1 cellular context compared by ENCODE assay signal in genomic region chr19:5908773-5909442, GRCh38.
TF ChIP-seq lines count a peak whose summit lies in the region.

No MANE protein-coding gene starts in this region.

TF ChIP-seq in HepG2, 621 proteins besides CTCF, POLR2A, EP300 and RAD21 (continued from another document and continues in another):
- peak; percentile 67; the same call in 1 of the 2 replicates for TF ChIP-seq MTA1 (CRISPR knock-in tag; IDR thresholded peaks at IDR 0.05; ENCODE audit: borderline replicate concordance)
- TF ChIP-seq ZNF296 (CRISPR knock-in tag; conservative IDR thresholded peaks at IDR 0.05) = no peak
- TF ChIP-seq KIAA2018 (CRISPR knock-in tag; IDR thresholded peaks at IDR 0.05; ENCODE audit: borderline replicate concordance) = no peak
- TF ChIP-seq RBFOX2 (IDR thresholded peaks at IDR 0.05; ENCODE audit: low read depth, low read length) = peak; percentile 86
- no peak for TF ChIP-seq MAFF (IDR thresholded peaks at IDR 0.05; ENCODE audit: low read depth, low read length)
- no peak for TF ChIP-seq PHF20 (CRISPR knock-in tag; IDR thresholded peaks at IDR 0.05)
- no peak for TF ChIP-seq ZNF225 (CRISPR knock-in tag; IDR thresholded peaks at IDR 0.05)
- no peak for TF ChIP-seq ZHX2 (IDR thresholded peaks at IDR 0.05; ENCODE audit: low read depth)
- no peak for TF ChIP-seq ZHX2 (CRISPR knock-in tag; IDR thresholded peaks at IDR 0.05; ENCODE audit: borderline replicate concordance)
- TF ChIP-seq KLF16 (CRISPR knock-in tag; IDR thresholded peaks at IDR 0.05) = no peak
- peak; percentile 43; the same call in 1 of the 2 replicates for TF ChIP-seq ARNTL (CRISPR knock-in tag; IDR thresholded peaks at IDR 0.05)
- no peak for TF ChIP-seq ZNF75D (CRISPR knock-in tag; IDR thresholded peaks at IDR 0.05; ENCODE audit: borderline replicate concordance)
- no peak for TF ChIP-seq CEBPZ (IDR thresholded peaks at IDR 0.05; ENCODE audit: low read length)
- peak; percentile 10; the same call in 1 of the 2 replicates for TF ChIP-seq FOXP4 (CRISPR knock-in tag; IDR thresholded peaks at IDR 0.05)
- TF ChIP-seq GPN1 (CRISPR knock-in tag; IDR thresholded peaks at IDR 0.05; ENCODE audit: borderline replicate concordance) = no peak
- TF ChIP-seq SIX1 (CRISPR knock-in tag; IDR thresholded peaks at IDR 0.05; ENCODE audit: borderline replicate concordance) = no peak
- TF ChIP-seq KLF15 (CRISPR knock-in tag; IDR thresholded peaks at IDR 0.05; ENCODE audit: borderline replicate concordance) = no peak
- TF ChIP-seq MAFK (conservative IDR thresholded peaks at IDR 0.05 in 1 of 2, IDR thresholded peaks at IDR 0.05 in 1 of 2; ENCODE audit: low read length in 2 of 2) = 0 out of 4 replicates have a peak, but pooled peaks of 1 of the 2 experiments have one; percentile 0
- peak; percentile 87 for TF ChIP-seq AGO2 (optimal IDR thresholded peaks at IDR 0.05; ENCODE audit: low read depth, low read length)
- TF ChIP-seq RARG (CRISPR knock-in tag; IDR thresholded peaks at IDR 0.05; ENCODE audit: low read depth) = no peak
- no peak for TF ChIP-seq SMAD1 (CRISPR knock-in tag; IDR thresholded peaks at IDR 0.05; ENCODE audit: borderline replicate concordance, low read depth)
- TF ChIP-seq ZBTB44 (CRISPR knock-in tag; IDR thresholded peaks at IDR 0.05) = no peak
- TF ChIP-seq ZBTB1 (CRISPR knock-in tag; IDR thresholded peaks at IDR 0.05; ENCODE audit: borderline replicate concordance) = no peak
- TF ChIP-seq HNRNPH1 (optimal IDR thresholded peaks at IDR 0.05; ENCODE audit: low read depth, low read length) = no peak
- no peak for TF ChIP-seq ATM (IDR thresholded peaks at IDR 0.05; ENCODE audit: borderline replicate concordance)
- no peak for TF ChIP-seq ZNF260 (CRISPR knock-in tag; IDR thresholded peaks at IDR 0.05; ENCODE audit: borderline replicate concordance, low read depth)
- TF ChIP-seq MED8 (CRISPR knock-in tag; IDR thresholded peaks at IDR 0.05; ENCODE audit: insufficient replicate concordance) = peak; percentile 54
- no peak for TF ChIP-seq POLR2AphosphoS2 (IDR thresholded peaks at IDR 0.05; ENCODE audit: low read depth, low read length)
- no peak for TF ChIP-seq ZKSCAN5 (CRISPR knock-in tag; IDR thresholded peaks at IDR 0.05)
- TF ChIP-seq ZNF253 (CRISPR knock-in tag; IDR thresholded peaks at IDR 0.05; ENCODE audit: borderline replicate concordance) = no peak
- TF ChIP-seq ZNF230 (CRISPR knock-in tag; IDR thresholded peaks at IDR 0.05) = no peak
- no peak for TF ChIP-seq NR0B2 (CRISPR knock-in tag; IDR thresholded peaks at IDR 0.05)
- no peak for TF ChIP-seq ZNF496 (CRISPR knock-in tag; IDR thresholded peaks at IDR 0.05; ENCODE audit: insufficient replicate concordance)
- no peak for TF ChIP-seq ZFP1 (CRISPR knock-in tag; IDR thresholded peaks at IDR 0.05)
- TF ChIP-seq ZFP90 (CRISPR knock-in tag; IDR thresholded peaks at IDR 0.05; ENCODE audit: borderline replicate concordance) = no peak; the same call in 1 of the 2 replicates
- no peak for TF ChIP-seq ZBTB8A (CRISPR knock-in tag; IDR thresholded peaks at IDR 0.05; ENCODE audit: borderline replicate concordance, low read depth)
